ENCODE assay signal across 7 cellular contexts in genomic region chr5:14816999-14817761, GRCh38. TPM values are rescaled to one million over a fixed set of nuclear protein-coding genes. Genes with fewer than 3 reads are reported as not detected.
DNase-seq lines count a peak whose midpoint lies in the region; ATAC-seq and TF ChIP-seq lines count a peak whose summit lies in the region.

No MANE protein-coding gene starts in this region.

- DNase-seq in RPMI7951 (ENCODE audit: low read depth) (peak; percentile 93), fibroblast of the aortic adventitia (ENCODE audit: low read depth) (peak; percentile 94), UCSD-AML1 (lab: John Stamatoyannopoulos, UW; ENCODE audit: unreplicated experiment) (no peak), GM13976 (ENCODE audit: low spot score) (no peak), NCI-H748 (lab: John Stamatoyannopoulos, UW; ENCODE audit: unreplicated experiment) (no peak)
- peak; percentile 30 to 47 for DNase-seq in stimulated activated CD8-positive, alpha-beta memory T cell treated with anti-CD3 and anti-CD28 coated beads, Interleukin-2, amount 100 ng/mL, for 48 hours (ENCODE audit: low read depth in 2 of 2)

- TF ChIP-seq CTCF in fibroblast of the aortic adventitia (IDR thresholded peaks at IDR 0.05; ENCODE audit: insufficient read depth, low read length) (no peak), GM13976 (IDR thresholded peaks at IDR 0.05; ENCODE audit: borderline replicate concordance, control extremely low read depth, extremely low read depth, insufficient read depth, missing control alignments) (no peak)

- ATAC-seq in GM21723 (IDR thresholded peaks at IDR 0.05; ENCODE audit: unreplicated experiment) = peak; percentile 56

- H3K4me3 ChIP-seq in fibroblast of the aortic adventitia (ENCODE audit: low read depth, low read length) = no peak overlapping the region

- in situ Hi-C loops in GM13976 (cut with MboI; ENCODE audit: low sequenced_read_pairs, unreplicated experiment) = no loop called here

RNA-seq across cellular contexts. Expression of gene ANKH, which starts 54.4 kb away (rescaled TPM):
- total RNA-seq in RPMI7951 (2014; rRNA removed; shearing (Covaris generic)) = 57.0 and 70.5 TPM in 2 replicates
- total RNA-seq in fibroblast of the aortic adventitia (ENCODE audit: low replicate concordance) = 36.0 and 82.2 TPM in 2 replicates

Comparison
In these comparisons a context has a peak if more than half of its experiments do, and no peak if none do; other contexts are left out.
1. DNase-seq: peak in RPMI7951 (single experiment), fibroblast of the aortic adventitia (single experiment) and stimulated activated CD8-positive, alpha-beta memory T cell treated with anti-CD3 and anti-CD28 coated beads, Interleukin-2, amount 100 ng/mL, for 48 hours (2 of 2); none in UCSD-AML1 (single experiment), GM13976 (single experiment) and NCI-H748 (single experiment).